8 cellular contexts compared by ENCODE assay signal in genomic region chr14:89641495-89642162, GRCh38.
DNase-seq lines count a peak whose midpoint lies in the region; ATAC-seq and TF ChIP-seq lines count a peak whose summit lies in the region.

No MANE protein-coding gene starts in this region.

- intact Hi-C loops in natural killer cell (cut with micrococcal nuclease): no loop called here

- peaks cover 27% of the 10 kb centered on the region for H3K4me1 ChIP-seq in KMS-11 (ENCODE audit: low read depth, poor library complexity, severe bottlenecking)

- no peak overlapping the region for H2AFZ ChIP-seq in KMS-11 (ENCODE audit: low read depth)

- 0 out of 2 replicates have a peak overlapping the region, but pooled peaks have one; percentile 8 for H3K9ac ChIP-seq in KMS-11

- peak; percentile 100 for ATAC-seq in GM21786 (IDR thresholded peaks at IDR 0.05; ENCODE audit: unreplicated experiment)
- ATAC-seq in natural killer cell: peak; percentile 81 to 92 (median 84)

- H3K27me3 ChIP-seq in KMS-11 (ENCODE audit: insufficient read depth, low read depth): no peaks in the 10 kb centered on the region

- H3K27me3 Mint-ChIP-seq in natural killer cell (ENCODE audit: low read depth in 2 of 2): no peaks in the 10 kb centered on the region

- H3K36me3 ChIP-seq in KMS-11 (ENCODE audit: insufficient read depth): no peaks in the 10 kb centered on the region

- no peak for TF ChIP-seq CTCF in KMS-11 (conservative IDR thresholded peaks at IDR 0.05; ENCODE audit: low read depth, low read length)
- TF ChIP-seq CTCF in natural killer cell (IDR thresholded peaks at IDR 0.05): no peak

- peak; percentile 57 for DNase-seq in NCI-H748 (lab: John Stamatoyannopoulos, UW; ENCODE audit: unreplicated experiment)
- DNase-seq in NCI-H748 treated with DMSO at 0.1 percent for 48 hours (lab: John Stamatoyannopoulos, UW): no peak
- DNase-seq in natural killer cell: no peak
- no peak for DNase-seq in NCI-H2227 treated with DMSO at 0.1 percent for 48 hours (lab: John Stamatoyannopoulos, UW)
- DNase-seq in NCI-H526 treated with DMSO at 0.1 percent for 48 hours (lab: John Stamatoyannopoulos, UW): no peak
- DNase-seq in NCI-H226: no peak

- H3K27ac ChIP-seq in KMS-11: peak overlapping the region; percentile 52

- H3K4me3 ChIP-seq in KMS-11 (IDR thresholded peaks at IDR 0.05; ENCODE audit: insufficient read depth, low read depth, low read length): no peak overlapping the region

- no peaks in the 10 kb centered on the region for H3K79me2 ChIP-seq in KMS-11 (ENCODE audit: insufficient read depth, low read depth)

- peak overlapping the region; percentile 62 for H3K4me2 ChIP-seq in KMS-11

- no peaks in the 10 kb centered on the region for H3K36me3 Mint-ChIP-seq in natural killer cell

- peak overlapping the region; percentile 43 for H3K4me3 Mint-ChIP-seq in natural killer cell

- peaks cover 0 to 2% of the 10 kb centered on the region in 2 donors for H3K9me3 Mint-ChIP-seq in natural killer cell

- peak overlapping the region; percentile 70 to 81 for H3K27ac Mint-ChIP-seq in natural killer cell

- peaks cover 7 to 21% of the 10 kb centered on the region in 2 donors for H3K4me1 Mint-ChIP-seq in natural killer cell

- no peaks in the 10 kb centered on the region for H4K20me1 ChIP-seq in KMS-11 (ENCODE audit: insufficient read depth)
